In the genomic region with DNA sequence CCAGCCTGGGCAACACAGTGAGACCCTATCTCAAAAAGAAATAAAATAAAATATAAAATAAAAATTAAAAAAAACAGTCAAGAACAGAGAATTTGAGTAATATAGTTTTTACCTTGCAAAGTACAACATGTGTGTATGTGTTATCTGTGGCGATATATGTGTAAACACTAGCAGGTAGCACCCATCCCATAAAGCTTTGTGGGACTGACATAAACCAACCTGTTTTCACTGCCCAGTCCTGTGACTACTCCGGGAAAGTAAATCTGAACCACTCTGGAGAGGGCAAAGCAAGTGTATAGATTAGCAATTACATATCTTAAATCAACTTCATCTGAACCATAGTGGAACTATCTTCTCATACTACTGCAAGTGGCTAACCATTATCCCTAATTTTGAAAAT, we compare ENCODE assay signal across 22 cellular contexts.
"Had no signal": no experiment of that assay in that cellular context is flagged by ENCODE, and none has a peak within 500 bp of the region (broad histone marks: within the 10 kb centered on the region; RNA-seq: fewer than 3 reads in every experiment).

No MANE protein-coding gene starts in this region.

- H3K27ac ChIP-seq: esophagus squamous epithelium, gastroesophageal sphincter, tibial artery, WERI-Rb-1 had no signal

- H3K27ac Mint-ChIP-seq: endodermal cell, memory B cell had no signal

- H3K4me3 ChIP-seq: esophagus squamous epithelium, gastroesophageal sphincter, tibial artery had no signal

- H3K36me3 ChIP-seq: tibial artery had no signal

- ATAC-seq: activated naive CD4-positive, alpha-beta T cell treated with anti-CD3 and anti-CD28 coated beads, Interleukin-2, amount 50 U/mL, for 72 hours; gastroesophageal sphincter; left cardiac atrium; stimulated activated naive CD8-positive, alpha-beta T cell treated with anti-CD3 and anti-CD28 coated beads, Interleukin-15, amount 100 ng/mL, for 72 hours had no signal

- H3K9me3 Mint-ChIP-seq: endodermal cell; stimulated activated naive CD8-positive, alpha-beta T cell treated with anti-CD3 and anti-CD28 coated beads, Interleukin-15, amount 100 ng/mL, for 72 hours had no signal

- DNase-seq: activated CD4-positive, CD25-positive, alpha-beta regulatory T cell treated with anti-CD3 and anti-CD28 coated beads, Interleukin-2, amount 50 U/mL, for 72 hours; activated CD8-positive, alpha-beta memory T cell treated with anti-CD3 and anti-CD28 coated beads for 24 hours; activated CD8-positive, alpha-beta memory T cell treated with anti-CD3 and anti-CD28 coated beads, Interleukin-2, amount 50 U/mL, for 4 hours; activated gamma-delta T cell; amniotic stem cell; cerebellar nuclear complex; cortex of kidney; endodermal cell; esophagus squamous epithelium; head of caudate nucleus; islet precursor cell; left cardiac atrium; posterior cingulate gyrus; stimulated activated CD4-positive, alpha-beta T cell treated with anti-CD3 and anti-CD28 coated beads, Interleukin-2, amount 100 ng/mL, for 48 hours; stimulated activated CD8-positive, alpha-beta memory T cell treated with anti-CD3 and anti-CD28 coated beads, Interleukin-4, amount 100 ng/mL, for 48 hours; stimulated activated naive CD8-positive, alpha-beta T cell treated with anti-CD3 and anti-CD28 coated beads, Interleukin-15, amount 100 ng/mL, for 72 hours; T-helper 1 cell; tibial artery; WERI-Rb-1 had no signal

- H3K27me3 ChIP-seq: esophagus squamous epithelium, gastroesophageal sphincter, tibial artery had no signal

- H3K27me3 Mint-ChIP-seq: memory B cell; stimulated activated naive CD8-positive, alpha-beta T cell treated with anti-CD3 and anti-CD28 coated beads, Interleukin-15, amount 100 ng/mL, for 72 hours had no signal

- H3K4me3 Mint-ChIP-seq: endodermal cell; memory B cell; stimulated activated naive CD8-positive, alpha-beta T cell treated with anti-CD3 and anti-CD28 coated beads, Interleukin-15, amount 100 ng/mL, for 72 hours had no signal

- H3K9me3 ChIP-seq: esophagus squamous epithelium, gastroesophageal sphincter, tibial artery had no signal
